Comparison of ENCODE assay signal across 11 cellular contexts in genomic region chr1:25569599-25570458, GRCh38. TPM values are rescaled to one million over a fixed set of nuclear protein-coding genes. Genes with fewer than 3 reads are reported as not detected.
DNase-seq lines count a peak whose midpoint lies in the region; ATAC-seq and TF ChIP-seq lines count a peak whose summit lies in the region.
"Had no signal": no experiment of that assay in that cellular context is flagged by ENCODE, and none has a peak within 500 bp of the region (broad histone marks: within the 10 kb centered on the region; RNA-seq: fewer than 3 reads in every experiment).

No MANE protein-coding gene starts in this region.

- no peaks in the 10 kb centered on the region for H3K9me3 ChIP-seq in prostate gland
- H3K9me3 ChIP-seq: HAP-1, pancreas had no signal

- intact Hi-C loops in prostate gland (cut with DNase I) = no loop called here

- no peak for TF ChIP-seq CTCF in prostate gland (IDR thresholded peaks at IDR 0.05)

- no peak overlapping the region for H3K4me3 ChIP-seq in prostate gland
- H3K4me3 ChIP-seq: HAP-1, pancreas had no signal

- no peaks in the 10 kb centered on the region for H3K27me3 ChIP-seq in prostate gland (replicated peaks; ENCODE audit: insufficient read depth)
- H3K27me3 ChIP-seq: pancreas had no signal

- peaks cover 45% of the 10 kb centered on the region for H3K4me1 ChIP-seq in prostate gland (replicated peaks)
- H3K4me1 ChIP-seq: pancreas had no signal

- TF ChIP-seq POLR2A in prostate gland (IDR thresholded peaks at IDR 0.05) = no peak

- peak overlapping the region; percentile 9 to 91 for H3K27ac ChIP-seq in prostate gland
- H3K27ac ChIP-seq: pancreas had no signal

- no peak for ATAC-seq in GM21447 (IDR thresholded peaks at IDR 0.05; ENCODE audit: unreplicated experiment)

- DNase-seq in DMS53 treated with DMSO at 0.1 percent for 48 hours (lab: John Stamatoyannopoulos, UW; ENCODE audit: unreplicated experiment) (peak; percentile 10), NCI-H82 (lab: John Stamatoyannopoulos, UW) (peak; percentile 97), epidermal melanocyte (ENCODE audit: insufficient read length, low spot score) (peak; percentile 58), prostate gland (ENCODE audit: low spot score) (no peak), T-helper 2 cell (no peak), DMS79 treated with DMSO at 0.1 percent for 48 hours (lab: John Stamatoyannopoulos, UW) (no peak)
- DNase-seq in activated CD8-positive, alpha-beta memory T cell treated with anti-CD3 and anti-CD28 coated beads for 24 hours = no peak
- DNase-seq: DND-41 had no signal

- no peaks in the 10 kb centered on the region for H3K36me3 ChIP-seq in prostate gland
- H3K36me3 ChIP-seq: HAP-1 had no signal

- whole genome bisulfite sequencing in prostate gland = 87% methylated on average over 18 of the region's 18 CpGs

RNA-seq across cellular contexts. Expression of gene LDLRAP1, which starts 26.4 kb away (rescaled TPM):
- 10 to 100 TPM; 37.8 to 56.3 TPM for total RNA-seq in prostate gland

RNA-seq across cellular contexts. Expression of gene MAN1C1, which starts 46.8 kb away (rescaled TPM):
- 10 to 100 TPM; 22.8 to 34.4 TPM for total RNA-seq in prostate gland

Comparison
In these comparisons a context has a peak if more than half of its experiments do, and no peak if none do; other contexts are left out.
1. DNase-seq: peak in DMS53 treated with DMSO at 0.1 percent for 48 hours (single experiment), NCI-H82 (single experiment) and epidermal melanocyte (single experiment); none in prostate gland (single experiment), activated CD8-positive, alpha-beta memory T cell treated with anti-CD3 and anti-CD28 coated beads for 24 hours (single experiment), T-helper 2 cell (0 of 5) and DMS79 treated with DMSO at 0.1 percent for 48 hours (single experiment).